26 cellular contexts compared by ENCODE assay signal in the genomic region with DNA sequence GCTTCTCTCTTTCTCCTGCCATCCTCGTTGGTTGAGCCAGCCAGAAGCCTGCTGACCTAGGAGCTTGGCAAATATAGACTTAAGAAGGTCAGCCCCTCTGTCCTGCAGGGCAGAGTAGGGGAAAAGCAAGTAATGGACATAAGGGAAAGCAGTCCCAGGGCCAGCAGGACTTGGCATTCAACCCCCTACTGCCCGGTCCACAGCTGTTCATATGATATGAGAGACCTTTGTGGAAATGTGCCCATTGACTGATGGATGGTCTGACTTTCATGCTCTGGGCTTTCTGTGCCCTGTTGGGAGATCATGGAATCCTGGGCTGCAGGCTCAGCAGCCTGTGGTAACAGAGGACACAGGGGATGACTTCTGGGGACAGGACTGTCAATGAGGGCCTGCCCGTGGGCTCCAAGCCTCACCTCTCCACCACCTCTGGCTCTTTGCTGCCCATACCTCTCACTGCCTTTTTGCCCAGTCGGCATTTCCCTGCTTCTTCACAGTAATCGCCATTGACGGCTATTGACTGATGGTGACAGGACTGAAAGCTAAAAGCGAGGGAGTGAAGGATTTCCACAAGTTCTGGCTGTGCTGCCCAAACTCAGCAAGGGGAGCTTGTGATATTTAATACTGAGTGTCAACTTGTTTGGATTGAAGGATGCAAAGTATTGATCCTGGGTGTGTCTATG.
"Had no signal": no experiment of that assay in that cellular context is flagged by ENCODE, and none has a peak within 500 bp of the region (broad histone marks: within the 10 kb centered on the region; RNA-seq: fewer than 3 reads in every experiment).

No MANE protein-coding gene starts in this region.

- H2AFZ ChIP-seq: neural progenitor cell had no signal

- FAIRE-seq: pancreas, small intestine had no signal

- H3K9ac ChIP-seq: neural progenitor cell had no signal

- H3K4me3 ChIP-seq: neural progenitor cell, pancreas, prostate gland, right lobe of liver, sigmoid colon, suprapubic skin, testis, tibial artery, transverse colon, upper lobe of right lung, uterus had no signal

- H3K27ac ChIP-seq: neural progenitor cell, neutrophil, pancreas, prostate gland, right lobe of liver, sigmoid colon, suprapubic skin, testis, tibial artery, transverse colon, upper lobe of right lung, uterus had no signal

- ATAC-seq: naive thymus-derived CD4-positive, alpha-beta T cell; natural killer cell; pancreas; right cardiac atrium; right lobe of liver; stimulated activated effector memory CD8-positive, alpha-beta T cell treated with anti-CD3 and anti-CD28 coated beads, Interleukin-12 subunit alpha, Interleukin-12 subunit beta, amount 100 ng/mL, for 72 hours; stimulated activated naive CD8-positive, alpha-beta T cell treated with anti-CD3 and anti-CD28 coated beads, Interleukin-15, Interleukin-2, amounts not matched to agents 100 U/mL and 50 U/mL, for 24 hours; upper lobe of right lung had no signal

- H3K4me1 ChIP-seq: neural progenitor cell, pancreas, prostate gland, right lobe of liver, sigmoid colon, suprapubic skin, testis, tibial artery, transverse colon, upper lobe of right lung, uterus had no signal

- H3K9me3 ChIP-seq: neutrophil, pancreas, prostate gland, right lobe of liver, sigmoid colon, suprapubic skin, testis, tibial artery, transverse colon, upper lobe of right lung, uterus had no signal

- DNase-seq: naive thymus-derived CD4-positive, alpha-beta T cell; natural killer cell; nucleus accumbens; pancreas; right cardiac atrium; right lobe of liver; sigmoid colon; small intestine; stimulated activated CD4-positive, alpha-beta T cell treated with anti-CD3 and anti-CD28 coated beads, Interleukin-15, amount 100 ng/mL, for 24 hours; stimulated activated CD4-positive, alpha-beta T cell treated with anti-CD3 and anti-CD28 coated beads, Interleukin-2, amount 100 ng/mL, for 24 hours; stimulated activated CD4-positive, alpha-beta T cell treated with anti-CD3 and anti-CD28 coated beads, Interleukin-2, amount 100 ng/mL, for 48 hours; stimulated activated CD4-positive, alpha-beta T cell treated with anti-CD3 and anti-CD28 coated beads, Interleukin-4, amount 100 ng/mL, for 24 hours; stimulated activated naive CD4-positive, alpha-beta T cell; stimulated activated naive CD8-positive, alpha-beta T cell treated with anti-CD3 and anti-CD28 coated beads, Interleukin-15, amount 100 ng/mL, for 72 hours; stimulated activated naive CD8-positive, alpha-beta T cell treated with anti-CD3 and anti-CD28 coated beads, Interleukin-15, Interleukin-2, amounts not matched to agents 100 U/mL and 50 U/mL, for 24 hours; substantia nigra; testis; tibial artery; transverse colon; upper lobe of right lung; uterus had no signal

- H3K27me3 ChIP-seq: neural progenitor cell, pancreas, right lobe of liver, sigmoid colon, suprapubic skin, testis, tibial artery, transverse colon, upper lobe of right lung, uterus had no signal

- H3K4me2 ChIP-seq: neural progenitor cell had no signal

- H3K36me3 ChIP-seq: neural progenitor cell, neutrophil, pancreas, prostate gland, right lobe of liver, sigmoid colon, suprapubic skin, tibial artery, transverse colon, upper lobe of right lung, uterus had no signal
